Comparison of ENCODE assay signal across 8 cellular contexts in the genomic region with DNA sequence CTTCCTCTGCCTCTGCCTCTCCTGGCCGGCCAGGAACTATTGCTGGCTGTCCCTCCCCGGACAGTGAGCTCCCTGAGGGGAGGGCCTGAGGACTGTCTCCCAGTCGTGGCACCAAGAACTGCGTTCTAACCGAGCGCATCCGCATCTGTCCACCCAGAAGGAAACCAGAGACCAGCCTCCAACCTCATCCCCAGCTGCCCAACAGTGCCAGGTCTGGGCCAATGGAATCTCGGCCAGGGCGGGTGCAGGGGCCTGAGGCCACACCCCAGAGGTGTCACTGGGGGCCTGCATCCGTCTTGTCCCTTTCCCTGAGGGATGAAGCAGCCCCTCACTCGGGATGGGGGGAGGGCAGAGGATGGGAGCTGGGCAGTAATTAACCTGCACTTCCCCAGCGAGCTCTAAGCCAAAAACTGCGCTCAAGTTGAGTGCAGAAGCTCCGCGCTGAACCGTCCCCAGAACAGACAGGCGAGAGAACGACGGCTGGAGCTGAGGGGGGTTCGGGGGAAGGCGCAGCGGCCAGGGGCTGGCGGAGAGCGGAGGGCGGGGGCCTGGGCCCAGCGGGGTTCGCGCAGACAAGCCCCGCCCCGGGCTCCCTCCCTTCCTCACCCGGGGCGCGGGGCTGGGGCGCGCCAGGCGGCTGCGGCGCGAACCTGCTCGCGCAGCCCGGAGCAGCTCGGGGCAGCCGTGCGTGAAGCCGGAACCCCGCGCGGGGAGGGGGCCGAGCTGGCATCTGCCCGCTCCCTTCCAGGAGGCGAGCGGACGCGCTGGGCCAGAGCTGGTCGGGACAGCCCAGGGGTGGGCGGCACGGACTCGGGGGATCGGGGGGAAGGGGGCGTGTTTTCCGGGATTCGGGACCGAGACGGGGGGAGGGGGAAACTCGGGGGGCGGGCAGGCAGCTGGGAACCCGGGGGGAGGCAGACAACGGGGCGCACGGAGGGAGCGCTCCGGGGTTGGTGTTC.
DNase-seq lines count a peak whose midpoint lies in the region; ATAC-seq and TF ChIP-seq lines count a peak whose summit lies in the region.

No MANE protein-coding gene starts in this region.

- TF ChIP-seq CTCF in AG09309 (IDR thresholded peaks at IDR 0.05; ENCODE audit: control insufficient read depth, insufficient read depth, low read depth, low read length, missing control alignments): no peak

- H3K9me3 ChIP-seq in effector memory CD4-positive, alpha-beta T cell (ENCODE audit: control insufficient read depth, low read length): no peaks in the 10 kb centered on the region

- in situ Hi-C loops in GM18951 (cut with MboI; ENCODE audit: low sequenced_read_pairs, unreplicated experiment): no loop called here

- no peaks in the 10 kb centered on the region for H3K36me3 ChIP-seq in effector memory CD4-positive, alpha-beta T cell (ENCODE audit: control insufficient read depth, insufficient read depth, low read length)

- peak; percentile 53 for ATAC-seq in HG03175 (IDR thresholded peaks at IDR 0.05; ENCODE audit: unreplicated experiment)

- H3K27me3 ChIP-seq in effector memory CD4-positive, alpha-beta T cell (replicated peaks; ENCODE audit: control insufficient read depth, insufficient read depth, low read length, poor library complexity, severe bottlenecking): no peaks in the 10 kb centered on the region

- TF ChIP-seq POLR2A in GM18951 (IDR thresholded peaks at IDR 0.05; ENCODE audit: extremely low read depth, insufficient read depth, insufficient read length): peak; percentile 71

- peaks cover 29% of the 10 kb centered on the region for H3K4me1 ChIP-seq in effector memory CD4-positive, alpha-beta T cell (ENCODE audit: control insufficient read depth, insufficient read depth, low read length, poor library complexity, severe bottlenecking)

- no peak for DNase-seq in AG09309 (ENCODE audit: low read depth)
- DNase-seq in NCI-H526 treated with DMSO at 0.1 percent for 48 hours (lab: John Stamatoyannopoulos, UW): peak; percentile 46
- peak; percentile 80 for DNase-seq in activated CD8-positive, alpha-beta memory T cell treated with anti-CD3 and anti-CD28 coated beads for 24 hours
- peak; percentile 52 to 65 (median 57) for DNase-seq in effector memory CD4-positive, alpha-beta T cell
- DNase-seq in medulla oblongata (ENCODE audit: extremely low spot score): peak; percentile 91
- peak; percentile 28 for DNase-seq in stimulated activated CD8-positive, alpha-beta memory T cell treated with anti-CD3 and anti-CD28 coated beads, Interleukin-12 subunit alpha, Interleukin-12 subunit beta, amount 100 ng/mL, for 24 hours (ENCODE audit: extremely low read depth)

- peak overlapping the region; percentile 84 for H3K27ac ChIP-seq in effector memory CD4-positive, alpha-beta T cell (ENCODE audit: insufficient read depth, low read length, poor library complexity, severe bottlenecking)

- peak overlapping the region; percentile 78 for H3K4me3 ChIP-seq in AG09309 (ENCODE audit: control insufficient read depth, low read depth, low read length)
- peak overlapping the region; percentile 78 for H3K4me3 ChIP-seq in effector memory CD4-positive, alpha-beta T cell (ENCODE audit: insufficient read depth, low read depth, low read length, poor library complexity, severe bottlenecking)
